In the genomic region with DNA sequence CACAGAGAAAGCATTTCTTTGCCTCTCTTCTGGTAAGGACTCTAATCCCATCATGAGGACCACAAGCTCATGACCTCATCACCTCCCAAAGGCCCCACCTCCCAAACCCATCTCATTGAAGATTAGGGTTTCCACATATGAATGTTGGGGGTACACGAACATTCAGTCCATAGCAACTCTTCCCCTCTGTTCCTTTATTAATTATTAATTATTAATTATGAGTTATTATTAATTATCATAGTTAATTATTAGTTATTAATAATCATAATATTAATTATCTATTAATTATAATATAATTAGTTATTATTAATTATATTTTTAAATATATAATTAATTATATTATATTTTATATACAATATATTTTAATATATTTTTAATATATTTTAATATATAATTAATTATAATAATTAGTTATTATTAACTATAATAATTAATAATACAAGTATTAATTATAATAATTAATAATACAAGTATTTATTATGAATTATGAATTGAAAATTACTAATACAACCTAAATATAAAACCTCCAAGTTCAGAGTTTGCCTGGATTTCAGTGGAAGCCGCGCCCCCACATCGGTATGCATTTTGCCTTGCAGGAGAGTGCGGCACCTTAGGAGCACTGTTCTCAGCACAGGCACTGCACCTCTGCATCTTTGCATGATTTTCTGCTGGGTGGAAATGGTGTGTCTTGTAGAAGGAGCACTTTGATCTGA, we compare ENCODE assay signal across 18 cellular contexts.
DNase-seq lines count a peak whose midpoint lies in the region; ATAC-seq and TF ChIP-seq lines count a peak whose summit lies in the region.
"Had no signal": no experiment of that assay in that cellular context is flagged by ENCODE, and none has a peak within 500 bp of the region (broad histone marks: within the 10 kb centered on the region; RNA-seq: fewer than 3 reads in every experiment).

No MANE protein-coding gene starts in this region.

- TF ChIP-seq CTCF in WTC11 (IDR thresholded peaks at IDR 0.05), result no peak

- no peaks in the 10 kb centered on the region for H3K27me3 Mint-ChIP-seq in WTC11 (ENCODE audit: low read depth)
- H3K27me3 Mint-ChIP-seq in activated naive CD8-positive, alpha-beta T cell treated with anti-CD3 and anti-CD28 coated beads for 36 hours, result peaks cover 13% of the 10 kb centered on the region

- peaks cover 5% of the 10 kb centered on the region for H3K9me3 Mint-ChIP-seq in WTC11
- H3K9me3 Mint-ChIP-seq in activated naive CD8-positive, alpha-beta T cell treated with anti-CD3 and anti-CD28 coated beads for 36 hours, result no peaks in the 10 kb centered on the region
- H3K9me3 Mint-ChIP-seq: activated naive CD4-positive, alpha-beta T cell treated with anti-CD3 and anti-CD28 coated beads for 36 hours; effector memory CD8-positive, alpha-beta T cell; neural crest cell had no signal

- no peak for ATAC-seq in WTC11
- ATAC-seq: CD8-positive, alpha-beta T cell; effector memory CD8-positive, alpha-beta T cell had no signal

- no peaks in the 10 kb centered on the region for H3K36me3 Mint-ChIP-seq in WTC11
- H3K36me3 Mint-ChIP-seq in activated naive CD8-positive, alpha-beta T cell treated with anti-CD3 and anti-CD28 coated beads for 36 hours, result no peaks in the 10 kb centered on the region
- H3K36me3 Mint-ChIP-seq: CD8-positive, alpha-beta T cell had no signal

- H3K27ac Mint-ChIP-seq in WTC11, result no peak overlapping the region
- no peak overlapping the region for H3K27ac Mint-ChIP-seq in activated naive CD8-positive, alpha-beta T cell treated with anti-CD3 and anti-CD28 coated beads for 36 hours
- H3K27ac Mint-ChIP-seq: activated naive CD4-positive, alpha-beta T cell treated with anti-CD3 and anti-CD28 coated beads for 36 hours; CD8-positive, alpha-beta T cell; effector memory CD8-positive, alpha-beta T cell had no signal

- in situ Hi-C loops in KBM-7 (cut with MboI; ENCODE audit: low pct_unique_long_range_greater_than_20kb, low sequenced_read_pairs), result no loop called here

- no peak overlapping the region for H3K4me3 Mint-ChIP-seq in WTC11
- H3K4me3 Mint-ChIP-seq in activated naive CD8-positive, alpha-beta T cell treated with anti-CD3 and anti-CD28 coated beads for 36 hours, result no peak overlapping the region
- H3K4me3 Mint-ChIP-seq: activated naive CD4-positive, alpha-beta T cell treated with anti-CD3 and anti-CD28 coated beads for 36 hours; CD8-positive, alpha-beta T cell; effector memory CD8-positive, alpha-beta T cell; neural crest cell had no signal

- peak; percentile 29 for DNase-seq in A172 (ENCODE audit: low spot score)
- DNase-seq in ELR (ENCODE audit: low read depth), result peak; percentile 19
- DNase-seq in WTC11 (ENCODE audit: low spot score), result no peak
- DNase-seq in left kidney (ENCODE audit: low read depth, low spot score), result peak; percentile 44
- no peak for DNase-seq in activated naive CD8-positive, alpha-beta T cell treated with anti-CD3 and anti-CD28 coated beads for 36 hours
- no peak for DNase-seq in activated T-cell treated with anti-CD3 and anti-CD28 coated beads for 4 hours
- DNase-seq in kidney glomerular epithelial cell (lab: John Stamatoyannopoulos, UW), result no peak
- no peak for DNase-seq in KBM-7
- DNase-seq: activated CD4-positive, alpha-beta T cell treated with anti-CD3 and anti-CD28 coated beads, Interleukin-2, amount 50 U/mL, for 4 hours; activated naive CD4-positive, alpha-beta T cell treated with anti-CD3 and anti-CD28 coated beads for 36 hours; CD8-positive, alpha-beta T cell; DMS79; effector memory CD8-positive, alpha-beta T cell; NCI-H1105 treated with DMSO at 0.1 percent for 48 hours; NCI-H524; SHP77 treated with DMSO at 0.1 percent for 48 hours; testis had no signal

- H3K4me1 Mint-ChIP-seq in WTC11, result peaks cover 12% of the 10 kb centered on the region
- H3K4me1 Mint-ChIP-seq in activated naive CD8-positive, alpha-beta T cell treated with anti-CD3 and anti-CD28 coated beads for 36 hours, result no peaks in the 10 kb centered on the region

- POLR2A ChIA-PET in WTC11 (lab: Charles Lee), result no interaction called here

- CTCF ChIA-PET in WTC11 (lab: Charles Lee), result interaction anchor here (0.6 to 3.3 kb wide), 28 partner anchors 8 to 315 kb away, joined by 3 to 24 read pairs (median 5); no protein-coding TSS in a partner anchor

TF ChIP-seq in WTC11, 78 proteins besides CTCF, POLR2A, EP300 and RAD21:
- TF ChIP-seq HMGA2 (CRISPR knock-in tag; IDR thresholded peaks at IDR 0.05) (peak; percentile 97), SMAD4 (CRISPR knock-in tag; IDR thresholded peaks at IDR 0.05) (no peak), ZNF671 (CRISPR knock-in tag; IDR thresholded peaks at IDR 0.05) (no peak), NFATC4 (CRISPR knock-in tag; IDR thresholded peaks at IDR 0.05) (no peak)

Comparison
In these comparisons a context has a peak if more than half of its experiments do, and no peak if none do; other contexts are left out.
1. DNase-seq: peak in A172 (single experiment), ELR (single experiment) and left kidney (single experiment); none in WTC11 (single experiment), activated naive CD8-positive, alpha-beta T cell treated with anti-CD3 and anti-CD28 coated beads for 36 hours (single experiment), activated T-cell treated with anti-CD3 and anti-CD28 coated beads for 4 hours (single experiment), kidney glomerular epithelial cell (single experiment) and KBM-7 (single experiment).